ENCODE assay signal across 13 cellular contexts in the genomic region with DNA sequence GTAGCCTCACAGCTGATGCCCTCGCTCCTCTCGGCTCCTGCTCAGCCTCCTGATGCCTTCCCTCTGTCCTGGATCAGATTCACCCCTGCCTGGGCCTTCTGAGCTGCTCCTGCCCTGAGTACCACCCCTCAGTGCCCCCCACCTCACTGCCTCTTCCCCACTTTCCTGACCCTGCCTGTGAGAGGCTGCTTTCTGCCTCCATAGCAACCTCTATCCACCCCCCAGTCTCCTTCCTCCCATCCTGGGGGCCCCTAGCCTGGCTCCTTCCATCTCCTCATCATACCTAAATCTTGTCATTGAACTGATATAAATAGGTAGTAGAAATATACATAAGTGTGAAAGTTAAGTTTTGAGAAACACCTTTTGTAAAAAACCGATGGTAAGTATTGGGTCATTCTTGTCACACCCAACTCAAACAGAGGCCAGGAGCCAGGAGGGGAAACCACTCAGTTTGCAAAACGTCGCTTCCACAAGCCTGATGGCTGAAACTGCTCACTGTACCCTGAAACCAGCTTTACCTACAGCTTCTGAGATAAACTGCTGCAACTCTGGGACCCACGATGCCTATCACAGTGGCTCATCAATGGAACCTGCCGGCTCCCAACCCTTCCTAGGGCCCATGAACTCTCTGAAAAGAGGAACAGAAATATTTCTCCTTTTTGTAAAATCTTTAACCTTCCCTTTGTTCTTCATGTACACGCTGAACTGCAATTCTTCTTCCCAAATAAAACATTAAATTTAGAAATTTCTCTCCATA. TPM values are rescaled to one million over a fixed set of nuclear protein-coding genes. Genes with fewer than 3 reads are reported as not detected.
A peak's percentile ranks its signal among the peaks of the same experiment; 100 is the strongest.
DNase-seq lines count a peak whose midpoint lies in the region; ATAC-seq and TF ChIP-seq lines count a peak whose summit lies in the region.
"Had no signal": no experiment of that assay in that cellular context is flagged by ENCODE, and none has a peak within 500 bp of the region (broad histone marks: within the 10 kb centered on the region; RNA-seq: fewer than 3 reads in every experiment).

No MANE protein-coding gene starts in this region.

- no peak for ATAC-seq in CD8-positive, alpha-beta T cell
- ATAC-seq in HG02678 (IDR thresholded peaks at IDR 0.05; ENCODE audit: unreplicated experiment) = peak; percentile 36
- no peak for ATAC-seq in activated CD8-positive, alpha-beta T cell treated with anti-CD3 and anti-CD28 coated beads for 36 hours
- peak; percentile 18 to 47 for ATAC-seq in naive B cell (ENCODE audit: low read depth in 2 of 2)
- ATAC-seq: heart left ventricle, HepG2 had no signal

- H3K4me3 ChIP-seq in CD8-positive, alpha-beta T cell (ENCODE audit: low read depth, low read length) = no peak overlapping the region

- H3K27me3 Mint-ChIP-seq in CD8-positive, alpha-beta T cell (ENCODE audit: low read depth) = no peaks in the 10 kb centered on the region
- no peaks in the 10 kb centered on the region for H3K27me3 Mint-ChIP-seq in activated CD8-positive, alpha-beta T cell treated with anti-CD3 and anti-CD28 coated beads for 36 hours
- no peaks in the 10 kb centered on the region for H3K27me3 Mint-ChIP-seq in naive B cell
- H3K27me3 Mint-ChIP-seq in CD14-positive monocyte (ENCODE audit: low read depth in 3 of 3) = peaks cover 2 to 14% (median 5%) of the 10 kb centered on the region in 3 donors

- peaks cover 78% of the 10 kb centered on the region for H3K4me1 ChIP-seq in CD8-positive, alpha-beta T cell (ENCODE audit: insufficient read depth, low read length)

- intact Hi-C loops in CD8-positive, alpha-beta T cell (cut with DNase I, micrococcal nuclease) = no loop called here
- intact Hi-C loops in activated CD8-positive, alpha-beta T cell treated with anti-CD3 and anti-CD28 coated beads for 36 hours (cut with micrococcal nuclease) = no loop called here
- intact Hi-C loops in CD14-positive monocyte (cut with micrococcal nuclease) = no loop called here

- H3K9me3 Mint-ChIP-seq in CD8-positive, alpha-beta T cell = no peaks in the 10 kb centered on the region
- H3K9me3 Mint-ChIP-seq in activated CD8-positive, alpha-beta T cell treated with anti-CD3 and anti-CD28 coated beads for 36 hours = no peaks in the 10 kb centered on the region
- H3K9me3 Mint-ChIP-seq in naive B cell (no peaks in the 10 kb centered on the region), CD14-positive monocyte (no peaks in the 10 kb centered on the region)

- no peaks in the 10 kb centered on the region for H3K36me3 ChIP-seq in CD8-positive, alpha-beta T cell (ENCODE audit: insufficient read depth, low read length)
- H3K36me3 ChIP-seq: heart left ventricle had no signal

- peaks cover 5% of the 10 kb centered on the region for H3K36me3 Mint-ChIP-seq in CD8-positive, alpha-beta T cell
- H3K36me3 Mint-ChIP-seq in activated CD8-positive, alpha-beta T cell treated with anti-CD3 and anti-CD28 coated beads for 36 hours (ENCODE audit: low read depth) = peaks cover 5% of the 10 kb centered on the region
- no peaks in the 10 kb centered on the region for H3K36me3 Mint-ChIP-seq in naive B cell
- H3K36me3 Mint-ChIP-seq in CD14-positive monocyte = peaks cover 0 to 1% of the 10 kb centered on the region in 2 donors
- H3K36me3 Mint-ChIP-seq: brain had no signal

- peaks cover 87% of the 10 kb centered on the region for H3K4me1 Mint-ChIP-seq in CD8-positive, alpha-beta T cell (ENCODE audit: low read depth)
- H3K4me1 Mint-ChIP-seq in activated CD8-positive, alpha-beta T cell treated with anti-CD3 and anti-CD28 coated beads for 36 hours (ENCODE audit: low read depth) = peaks cover 88% of the 10 kb centered on the region
- H3K4me1 Mint-ChIP-seq in naive B cell = peaks cover 32 to 59% (median 52%) of the 10 kb centered on the region in 3 donors
- peaks cover 30% of the 10 kb centered on the region for H3K4me1 Mint-ChIP-seq in CD14-positive monocyte

- peak overlapping the region; percentile 50 for H3K4me3 Mint-ChIP-seq in CD8-positive, alpha-beta T cell
- peak overlapping the region; percentile 51 for H3K4me3 Mint-ChIP-seq in activated CD8-positive, alpha-beta T cell treated with anti-CD3 and anti-CD28 coated beads for 36 hours
- peak overlapping the region in 1 of 8 donors; percentile 35 for H3K4me3 Mint-ChIP-seq in naive B cell
- no peak overlapping the region for H3K4me3 Mint-ChIP-seq in CD14-positive monocyte
- H3K4me3 Mint-ChIP-seq: brain had no signal

- TF ChIP-seq CTCF in CD8-positive, alpha-beta T cell (IDR thresholded peaks at IDR 0.05) = no peak
- no peak for TF ChIP-seq CTCF in activated CD8-positive, alpha-beta T cell treated with anti-CD3 and anti-CD28 coated beads for 36 hours (IDR thresholded peaks at IDR 0.05)
- no peak for TF ChIP-seq CTCF in CD14-positive monocyte (IDR thresholded peaks at IDR 0.05)
- TF ChIP-seq CTCF in GM10266 (IDR thresholded peaks at IDR 0.05; ENCODE audit: control insufficient read depth, insufficient read depth, low read depth, missing control alignments) = no peak

- peak overlapping the region; percentile 92 for H3K27ac Mint-ChIP-seq in CD8-positive, alpha-beta T cell
- peak overlapping the region; percentile 98 for H3K27ac Mint-ChIP-seq in activated CD8-positive, alpha-beta T cell treated with anti-CD3 and anti-CD28 coated beads for 36 hours
- H3K27ac Mint-ChIP-seq in naive B cell = peak overlapping the region; percentile 17 to 70 (median 55)
- peak overlapping the region in 3 of 7 donors; percentile 56 to 78 (median 66) for H3K27ac Mint-ChIP-seq in CD14-positive monocyte
- H3K27ac Mint-ChIP-seq: brain had no signal

- CTCF ChIA-PET in CD8-positive, alpha-beta T cell (lab: Charles Lee) = no interaction called here
- CTCF ChIA-PET in activated CD8-positive, alpha-beta T cell treated with anti-CD3 and anti-CD28 coated beads for 36 hours (lab: Charles Lee) = interaction anchor here (0.9 to 1.1 kb wide), 3 partner anchors 26 to 89 kb away, joined by 3 to 4 read pairs (median 4); no protein-coding TSS in a partner anchor

- POLR2A ChIA-PET in CD8-positive, alpha-beta T cell (lab: Charles Lee) = no interaction called here
- POLR2A ChIA-PET in activated CD8-positive, alpha-beta T cell treated with anti-CD3 and anti-CD28 coated beads for 36 hours (lab: Charles Lee) = interaction anchor here (1.6 kb wide), 1 partner anchor 22 kb away, joined by 4 read pairs; no protein-coding TSS in a partner anchor

- peak overlapping the region; percentile 68 for H3K27ac ChIP-seq in CD8-positive, alpha-beta T cell (ENCODE audit: low read depth, low read length)

- DNase-seq in CD8-positive, alpha-beta T cell = no peak
- DNase-seq in activated CD8-positive, alpha-beta T cell treated with anti-CD3 and anti-CD28 coated beads for 36 hours = peak; percentile 68
- DNase-seq in naive B cell = no peak
- no peak for DNase-seq in CD14-positive monocyte (ENCODE audit: low spot score)
- DNase-seq in GF-D8 (lab: John Stamatoyannopoulos, UW) = no peak
- no peak for DNase-seq in GM10266 (ENCODE audit: extremely low spot score)
- DNase-seq: heart left ventricle; NCI-H2029 treated with DMSO at 0.1 percent for 48 hours; stimulated activated CD4-positive, alpha-beta T cell treated with anti-CD3 and anti-CD28 coated beads, Interleukin-2, amount 100 ng/mL, for 24 hours had no signal

- H3K9me3 ChIP-seq in CD8-positive, alpha-beta T cell (ENCODE audit: low read length) = no peaks in the 10 kb centered on the region
- H3K9me3 ChIP-seq: heart left ventricle had no signal

- no peaks in the 10 kb centered on the region for H3K27me3 ChIP-seq in CD8-positive, alpha-beta T cell (ENCODE audit: insufficient read depth, low read length)

RNA-seq across cellular contexts. Expression of a gene that starts 4.8 kb away (rescaled TPM):
- total RNA-seq in CD8-positive, alpha-beta T cell = 1 to 10 TPM; 1.6 TPM
- 1 to 10 TPM; 6.8 to 7.1 TPM for total RNA-seq in activated CD8-positive, alpha-beta T cell treated with anti-CD3 and anti-CD28 coated beads for 36 hours
- polyA plus RNA-seq in naive B cell (ENCODE audit: low read depth in 6 of 6) = 1 to 10 TPM in 1 of 6 donors, under 1 TPM in 1, not detected in 4; 0.77 to 1.2 TPM
- not detected for polyA plus RNA-seq in CD14-positive monocyte
- total RNA-seq: lower leg skin had no signal

RNA-seq across cellular contexts. Expression of a gene that starts 15.2 kb away (rescaled TPM):
- total RNA-seq in CD8-positive, alpha-beta T cell = 10 to 100 TPM; 44.9 to 45.9 TPM
- total RNA-seq in activated CD8-positive, alpha-beta T cell treated with anti-CD3 and anti-CD28 coated beads for 36 hours = 10 to 100 TPM; 66.0 to 66.5 TPM
- polyA plus RNA-seq in naive B cell (ENCODE audit: low read depth in 6 of 6) = 100 to 1,000 TPM in 4 of 6 donors, 10 to 100 TPM in 2; 87.2 to 136 (median 120) TPM
- 10 to 100 TPM; 64.5 to 73.6 TPM for polyA plus RNA-seq in CD14-positive monocyte

RNA-seq across cellular contexts. Expression of a gene that starts 51.6 kb away (rescaled TPM):
- 1 to 10 TPM; 6.7 to 8.3 TPM for total RNA-seq in CD8-positive, alpha-beta T cell
- 10 to 100 TPM; 20.7 to 25.0 TPM for total RNA-seq in activated CD8-positive, alpha-beta T cell treated with anti-CD3 and anti-CD28 coated beads for 36 hours
- polyA plus RNA-seq in naive B cell (ENCODE audit: low read depth in 6 of 6) = 10 to 100 TPM; 32.0 to 56.2 (median 36.4) TPM
- 1 to 10 TPM; 4.4 to 8.0 TPM for polyA plus RNA-seq in CD14-positive monocyte

Comparison
In these comparisons a context has a peak if more than half of its experiments do, and no peak if none do; other contexts are left out.
1. ATAC-seq: peak in HG02678 (single experiment) and naive B cell (2 of 2); none in CD8-positive, alpha-beta T cell (single experiment) and activated CD8-positive, alpha-beta T cell treated with anti-CD3 and anti-CD28 coated beads for 36 hours (single experiment).
2. H3K4me3 Mint-ChIP-seq: peak in CD8-positive, alpha-beta T cell (single experiment) and activated CD8-positive, alpha-beta T cell treated with anti-CD3 and anti-CD28 coated beads for 36 hours (single experiment); none in CD14-positive monocyte (0 of 2).